In the genomic region with DNA sequence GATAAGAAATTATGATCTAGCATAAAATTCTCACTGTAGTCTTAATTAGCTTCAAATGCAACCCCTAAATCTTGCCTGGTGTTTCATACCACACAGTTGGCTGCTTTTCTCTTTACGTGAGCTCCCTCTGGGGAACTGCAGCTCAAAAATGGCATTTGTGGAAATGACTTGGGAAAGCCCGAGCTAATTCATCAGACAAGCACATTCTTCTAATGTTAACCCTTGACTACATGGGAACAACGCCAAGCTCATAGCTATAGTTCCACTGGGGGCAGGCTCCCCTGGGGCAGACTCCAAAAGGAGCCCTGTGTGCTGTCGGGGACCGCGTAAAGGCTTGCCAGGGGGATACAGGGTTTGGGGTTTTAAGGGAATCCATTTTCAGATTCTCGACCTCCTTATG, we compare ENCODE assay signal across 17 cellular contexts.
DNase-seq lines count a peak whose midpoint lies in the region; ATAC-seq and TF ChIP-seq lines count a peak whose summit lies in the region.
"Had no signal": no experiment of that assay in that cellular context is flagged by ENCODE, and none has a peak within 500 bp of the region (broad histone marks: within the 10 kb centered on the region; RNA-seq: fewer than 3 reads in every experiment).

No MANE protein-coding gene starts in this region.

- H3K9me1 ChIP-seq in IMR-90 (ENCODE audit: insufficient read depth, low read length) = no peaks in the 10 kb centered on the region

- no peak overlapping the region for H4K8ac ChIP-seq in IMR-90 (ENCODE audit: low read depth in 2 of 2, low read length in 2 of 2)
- H4K8ac ChIP-seq in neuronal stem cell (ENCODE audit: low read depth, low read length) = no peak overlapping the region

- peaks cover 8% of the 10 kb centered on the region for H3K27me3 ChIP-seq in IMR-90 (ENCODE audit: control insufficient read depth, insufficient read depth, low read length)
- no peaks in the 10 kb centered on the region for H3K27me3 ChIP-seq in kidney epithelial cell (ENCODE audit: control insufficient read depth, insufficient read depth, low read length)
- H3K27me3 ChIP-seq in neuronal stem cell (ENCODE audit: control insufficient read depth in 3 of 3, insufficient read depth in 3 of 3, low read depth in 1 of 3, low read length in 3 of 3) = no peaks in the 10 kb centered on the region

- no peak overlapping the region for H3K4me3 ChIP-seq in IMR-90 (ENCODE audit: insufficient read depth, low read depth, low read length)
- no peak overlapping the region for H3K4me3 ChIP-seq in kidney epithelial cell (ENCODE audit: low read depth, low read length)
- H3K4me3 ChIP-seq in neuronal stem cell (ENCODE audit: low read length in 2 of 2) = no peak overlapping the region
- H3K4me3 ChIP-seq: PC-9 had no signal

- H3K23ac ChIP-seq in IMR-90 (ENCODE audit: low read depth, low read length) (no peak overlapping the region), neuronal stem cell (ENCODE audit: low read depth, low read length, poor library complexity) (no peak overlapping the region)

- POLR2A ChIA-PET in IMR-90 (lab: Charles Lee; ENCODE audit: unreplicated experiment) = no interaction called here

- H4K5ac ChIP-seq in IMR-90 (ENCODE audit: low read depth, low read length) = no peak overlapping the region

- TF ChIP-seq RAD21 in IMR-90 (IDR thresholded peaks at IDR 0.05; ENCODE audit: low read length) = no peak

- H3K36me3 ChIP-seq in IMR-90 (ENCODE audit: control insufficient read depth, insufficient read depth, low read length) = no peaks in the 10 kb centered on the region
- no peaks in the 10 kb centered on the region for H3K36me3 ChIP-seq in kidney epithelial cell (ENCODE audit: control insufficient read depth, insufficient read depth, low read length)
- peaks cover 0 to 4% of the 10 kb centered on the region in 2 donors for H3K36me3 ChIP-seq in neuronal stem cell (replicated peaks in 1 of 2; ENCODE audit: control insufficient read depth in 2 of 2, insufficient read depth in 2 of 2, low read length in 2 of 2)

- H3K14ac ChIP-seq in IMR-90 (replicated peaks; ENCODE audit: low read depth, low read length) (no peak overlapping the region), neuronal stem cell (ENCODE audit: low read length) (no peak overlapping the region)

- H2BK12ac ChIP-seq in neuronal stem cell (ENCODE audit: low read length) = no peak overlapping the region

- in situ Hi-C loops in IMR-90 (cut with MboI; ENCODE audit: low sequenced_read_pairs) = no loop called here

- dilution Hi-C loops in IMR-90 (cut with HindIII; ENCODE audit: low sequenced_read_pairs, unreplicated experiment) = no loop called here

- H3K18ac ChIP-seq in IMR-90 (ENCODE audit: low read depth, low read length) (no peak overlapping the region), neuronal stem cell (ENCODE audit: low read length) (no peak overlapping the region)

- 0 out of 2 replicates have a peak overlapping the region, but pooled peaks have one; percentile 27 for H3K4me2 ChIP-seq in IMR-90 (ENCODE audit: low read depth, low read length)
- no peak overlapping the region for H3K4me2 ChIP-seq in neuronal stem cell (ENCODE audit: insufficient read depth, low read length, poor library complexity, severe bottlenecking)
- H3K4me2 ChIP-seq: PC-9 had no signal

- H3K9ac ChIP-seq in IMR-90 (ENCODE audit: low read depth, low read length) = no peak overlapping the region
- H3K9ac ChIP-seq in neuronal stem cell (ENCODE audit: low read depth, low read length, poor library complexity) = no peak overlapping the region

- TF ChIP-seq POLR2A in IMR-90 (IDR thresholded peaks at IDR 0.05; ENCODE audit: low read depth, low read length) = no peak

- BruUV-seq in IMR-90 (replicated peaks; lab: Mats Ljungman, UMichigan) = no TSS peak

- H3K79me1 ChIP-seq in IMR-90 (ENCODE audit: low read depth in 1 of 2, low read length in 2 of 2) (no peaks in the 10 kb centered on the region), neuronal stem cell (ENCODE audit: low read depth, low read length) (no peaks in the 10 kb centered on the region)

- H3K4me1 ChIP-seq in IMR-90 (ENCODE audit: control insufficient read depth, insufficient read depth, low read length) (no peaks in the 10 kb centered on the region), neuronal stem cell (ENCODE audit: control insufficient read depth in 2 of 2, insufficient read depth in 1 of 2, low read depth in 1 of 2, low read length in 2 of 2) (no peaks in the 10 kb centered on the region)

- WGBS in IMR-90 (ENCODE audit: extremely low coverage in 2 of 2, insufficient read length in 1 of 2), 2 experiments = no CpG with 5 or more reads among the region's 7 CpGs
- WGBS in neuronal stem cell (ENCODE audit: extremely low coverage in 2 of 2, insufficient read length in 2 of 2, insufficient replicate concordance in 1 of 2), 2 donors = no CpG with 5 or more reads among the region's 7 CpGs

- no peak overlapping the region for H2AK9ac ChIP-seq in IMR-90 (replicated peaks; ENCODE audit: low read depth, low read length, poor library complexity)

- H2BK120ac ChIP-seq in IMR-90 (ENCODE audit: low read depth, low read length) (no peak overlapping the region), neuronal stem cell (ENCODE audit: low read depth, low read length) (no peak overlapping the region)

- no peak overlapping the region for H2BK15ac ChIP-seq in IMR-90 (ENCODE audit: low read depth, low read length)
- no peak overlapping the region for H2BK15ac ChIP-seq in neuronal stem cell (ENCODE audit: low read length)

- H3K9me3 ChIP-seq in IMR-90 (ENCODE audit: control insufficient read depth, insufficient read depth, low read length) (no peaks in the 10 kb centered on the region), neuronal stem cell (replicated peaks in 1 of 2; ENCODE audit: control insufficient read depth in 2 of 2, insufficient read depth in 1 of 2, low read depth in 1 of 2, low read length in 2 of 2) (peaks cover 2 to 8% of the 10 kb centered on the region in 2 donors)

- H3K56ac ChIP-seq in IMR-90 (ENCODE audit: extremely low read depth, insufficient read depth, low read length) = no peak overlapping the region

- no peaks in the 10 kb centered on the region for H4K20me1 ChIP-seq in IMR-90 (ENCODE audit: insufficient read depth, low read length)

- no peak overlapping the region for H2AK5ac ChIP-seq in IMR-90 (ENCODE audit: low read depth, low read length)
- no peak overlapping the region for H2AK5ac ChIP-seq in neuronal stem cell (ENCODE audit: low read depth, low read length)

- H2BK5ac ChIP-seq in IMR-90 (ENCODE audit: low read depth, low read length, poor library complexity, severe bottlenecking) (no peak overlapping the region), neuronal stem cell (ENCODE audit: low read length) (no peak overlapping the region)

- H2AFZ ChIP-seq in IMR-90 (replicated peaks; ENCODE audit: low read length, poor library complexity) = peak overlapping the region; percentile 56
- no peak overlapping the region for H2AFZ ChIP-seq in neuronal stem cell (ENCODE audit: low read length)
- H2AFZ ChIP-seq: PC-9 had no signal

- ATAC-seq in IMR-90 (ENCODE audit: low read depth) (no peak; the same call in 1 of the 2 replicates), GM21737 (IDR thresholded peaks at IDR 0.05; ENCODE audit: unreplicated experiment) (no peak)
- ATAC-seq: effector memory CD8-positive, alpha-beta T cell; left lobe of liver had no signal

- no peak overlapping the region for H3K4ac ChIP-seq in IMR-90 (ENCODE audit: low read depth, low read length)
- no peak overlapping the region for H3K4ac ChIP-seq in neuronal stem cell (ENCODE audit: low read length)

- DNase-seq in A172 (ENCODE audit: low spot score) (peak; percentile 27), IMR-90 (peak; percentile 2), astrocyte of the hippocampus (ENCODE audit: low read depth, low spot score) (peak; percentile 90), kidney epithelial cell (ENCODE audit: low read depth) (no peak), cerebellar nuclear complex (lab: John Stamatoyannopoulos, UW) (no peak), neuronal stem cell (ENCODE audit: low spot score) (no peak)
- DNase-seq in activated naive CD4-positive, alpha-beta T cell treated with Interleukin-2 at 50 U/mL for 16 hours = no peak
- DNase-seq: activated CD4-positive, alpha-beta T cell treated with anti-CD3 and anti-CD28 coated beads, Interleukin-2, amount 50 U/mL, for 48 hours; activated T-cell treated with anti-CD3 and anti-CD28 coated beads, Interleukin-2, amount 50 U/mL, for 24 hours; central memory CD4-positive, alpha-beta T cell; effector memory CD8-positive, alpha-beta T cell; hippocampal formation; NCI-H2029; NCI-H524 treated with DMSO at 0.1 percent for 48 hours; PC-9 had no signal

- intact Hi-C loops in IMR-90 (cut with micrococcal nuclease) = loop anchor here (5.0 kb wide), 1 partner anchor 200 kb away; no protein-coding TSS in a partner anchor

- H3K27ac ChIP-seq in IMR-90 (ENCODE audit: insufficient read depth, low read length) = no peak overlapping the region
- no peak overlapping the region for H3K27ac ChIP-seq in neuronal stem cell (replicated peaks; ENCODE audit: low read length)
- H3K27ac ChIP-seq: PC-9 had no signal

- CTCF ChIA-PET in IMR-90 (lab: Yijun Ruan, JAX) = no interaction called here

- H4K91ac ChIP-seq in IMR-90 (ENCODE audit: insufficient read depth, low read depth, low read length) = no peak overlapping the region
- H4K91ac ChIP-seq in neuronal stem cell (ENCODE audit: low read depth, low read length, poor library complexity) = no peak overlapping the region

- no peak overlapping the region for H2BK20ac ChIP-seq in IMR-90 (ENCODE audit: low read depth, low read length)

- TF ChIP-seq CTCF in IMR-90 (conservative IDR thresholded peaks at IDR 0.05; ENCODE audit: low read depth, low read length) (no peak), kidney epithelial cell (IDR thresholded peaks at IDR 0.05; ENCODE audit: insufficient read depth, low read length, poor library complexity, severe bottlenecking) (peak; percentile 3)

TF ChIP-seq in IMR-90, 13 proteins besides CTCF, POLR2A, EP300 and RAD21:
- TF ChIP-seq CHD1 (IDR thresholded peaks at IDR 0.05; ENCODE audit: low read depth, low read length) = no peak
- TF ChIP-seq MXI1 (IDR thresholded peaks at IDR 0.05; ENCODE audit: borderline replicate concordance, low read depth, low read length) = no peak
- TF ChIP-seq MAFK (IDR thresholded peaks at IDR 0.05; ENCODE audit: low read depth, low read length) = no peak
TF ChIP-seq in IMR-90: peak in this region for 0.

Comparison
In these comparisons a context has a peak if more than half of its experiments do, and no peak if none do; other contexts are left out.
1. DNase-seq: peak in A172 (single experiment), IMR-90 (single experiment) and astrocyte of the hippocampus (single experiment); none in kidney epithelial cell (single experiment), cerebellar nuclear complex (0 of 2), neuronal stem cell (single experiment) and activated naive CD4-positive, alpha-beta T cell treated with Interleukin-2 at 50 U/mL for 16 hours (single experiment).